ENCODE assay signal across 10 cellular contexts in the genomic region with DNA sequence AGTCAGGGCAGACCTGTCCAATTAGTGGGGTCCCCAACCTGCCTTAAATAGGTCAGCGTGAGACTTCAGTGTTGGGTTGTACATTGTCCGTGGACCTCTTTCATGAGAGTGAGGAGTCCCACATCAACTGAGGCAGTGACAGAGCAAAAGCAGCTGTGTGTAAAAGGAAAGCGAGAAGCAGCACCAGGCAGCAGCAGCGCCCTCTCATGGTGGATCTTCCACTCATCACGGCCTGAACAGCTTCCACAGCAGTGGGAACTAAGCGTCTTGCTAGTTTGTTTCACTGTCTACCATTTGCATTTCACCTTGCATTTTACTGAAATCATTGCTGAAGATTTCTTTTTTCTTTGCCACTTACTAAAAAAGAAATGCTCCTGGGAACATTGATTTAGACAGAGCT.
DNase-seq lines count a peak whose midpoint lies in the region; ATAC-seq, FAIRE-seq and TF ChIP-seq lines count a peak whose summit lies in the region.
"Had no signal": no experiment of that assay in that cellular context is flagged by ENCODE, and none has a peak within 500 bp of the region (broad histone marks: within the 10 kb centered on the region; RNA-seq: fewer than 3 reads in every experiment).

No MANE protein-coding gene starts in this region.

- H3K18ac ChIP-seq in trophoblast cell (ENCODE audit: low read length), result no peak overlapping the region

- DNase-seq in DMS 273 (lab: John Stamatoyannopoulos, UW; ENCODE audit: unreplicated experiment), result peak; percentile 12
- DNase-seq in DMS 273 treated with DMSO at 0.1 percent for 48 hours (lab: John Stamatoyannopoulos, UW), result no peak
- DNase-seq in HK-2 (ENCODE audit: unreplicated experiment), result peak; percentile 1
- peak in 3 of 4 experiments; percentile 8 to 38 (median 9) for DNase-seq in K562 (ENCODE audit: extremely low read depth in 1 of 4, low spot score in 3 of 4)
- peak; percentile 15 to 60 for DNase-seq in trophoblast cell
- no peak for DNase-seq in NOMO-1 (lab: John Stamatoyannopoulos, UW; ENCODE audit: unreplicated experiment in 2 of 2)
- DNase-seq: activated T-cell treated with anti-CD3 and anti-CD28 coated beads for 4 hours had no signal

- H3K36me3 ChIP-seq in K562 (ENCODE audit: control insufficient read depth, insufficient read depth, low read length) (no peaks in the 10 kb centered on the region), trophoblast cell (ENCODE audit: control insufficient read depth in 1 of 2, insufficient read depth in 2 of 2, low read length in 2 of 2) (no peaks in the 10 kb centered on the region)

- FAIRE-seq in K562 (lab: Jason Lieb, UNC), result peak; percentile 44
- FAIRE-seq: pancreas had no signal

- TF ChIP-seq EP300 in K562 (IDR thresholded peaks at IDR 0.05; ENCODE audit: low read length), result no peak

- no peak overlapping the region for H2BK5ac ChIP-seq in trophoblast cell (ENCODE audit: low read depth, low read length, poor library complexity)

- H3K27me3 ChIP-seq in K562 (ENCODE audit: control insufficient read depth in 2 of 2, insufficient read depth in 2 of 2, low read length in 2 of 2) (no peaks in the 10 kb centered on the region), trophoblast cell (ENCODE audit: insufficient read depth, low read length) (no peaks in the 10 kb centered on the region)
- H3K27me3 ChIP-seq: pancreas had no signal

- no peak overlapping the region for H4K91ac ChIP-seq in trophoblast cell (ENCODE audit: low read depth, low read length)

- no peaks in the 10 kb centered on the region for H4K20me1 ChIP-seq in K562 (replicated peaks; ENCODE audit: control insufficient read depth, insufficient read depth, low read length)

- POLR2A ChIA-PET in K562 (lab: Yijun Ruan, JAX), result interaction anchor here (0.6 kb wide), 1 partner anchor 10 kb away, joined by 3 read pairs; no protein-coding TSS in a partner anchor

- H3K9me3 ChIP-seq in K562 (replicated peaks; ENCODE audit: control insufficient read depth, insufficient read depth, low read depth, low read length), result no peaks in the 10 kb centered on the region
- H3K9me3 ChIP-seq in trophoblast cell (ENCODE audit: insufficient read depth, low read depth, low read length), result no peaks in the 10 kb centered on the region
- H3K9me3 ChIP-seq: pancreas had no signal

- H3K4ac ChIP-seq in trophoblast cell (ENCODE audit: low read depth, low read length), result no peak overlapping the region

- no peaks in the 10 kb centered on the region for H3K79me2 ChIP-seq in K562 (ENCODE audit: control insufficient read depth, insufficient read depth, low read length)
- H3K79me2 ChIP-seq in trophoblast cell (ENCODE audit: control insufficient read depth, insufficient read depth, low read length, poor library complexity), result no peaks in the 10 kb centered on the region

- H4K12ac ChIP-seq in trophoblast cell (ENCODE audit: low read depth, low read length), result no peak overlapping the region

- H3K4me1 ChIP-seq in K562 (replicated peaks in 1 of 2; ENCODE audit: control insufficient read depth in 2 of 2, insufficient read depth in 2 of 2, low read length in 2 of 2) (no peaks in the 10 kb centered on the region), trophoblast cell (ENCODE audit: control insufficient read depth in 1 of 2, insufficient read depth in 2 of 2, low read length in 2 of 2) (no peaks in the 10 kb centered on the region)
- H3K4me1 ChIP-seq: pancreas had no signal

- no peak overlapping the region for H3K4me3 ChIP-seq in K562
- H3K4me3 ChIP-seq in trophoblast cell (ENCODE audit: low read depth, low read length), result no peak overlapping the region
- H3K4me3 ChIP-seq: pancreas had no signal

- H2BK120ac ChIP-seq in trophoblast cell (ENCODE audit: insufficient read depth, low read length, poor library complexity), result no peak overlapping the region

- H2AFZ ChIP-seq in K562 (ENCODE audit: low read depth, low read length), result no peak overlapping the region
- H2AFZ ChIP-seq in trophoblast cell (ENCODE audit: insufficient read depth, low read length, poor library complexity), result no peak overlapping the region

- ATAC-seq in K562 (no peak), HG03439 (IDR thresholded peaks at IDR 0.05; ENCODE audit: unreplicated experiment) (no peak), GM21526 (IDR thresholded peaks at IDR 0.05; ENCODE audit: low FRiP score, unreplicated experiment) (no peak)

- peak; percentile 11 to 51 (median 14); a peak in 3 of 6 replicates for TF ChIP-seq CTCF in K562 (IDR thresholded peaks at IDR 0.05 in 2 of 3, conservative IDR thresholded peaks at IDR 0.05 in 1 of 3; ENCODE audit: insufficient read depth in 2 of 3, low read depth in 1 of 3, low read length in 3 of 3)

- H3K9ac ChIP-seq in K562 (ENCODE audit: insufficient read depth in 1 of 2, low read depth in 2 of 2, low read length in 2 of 2) (no peak overlapping the region), trophoblast cell (ENCODE audit: low read length) (no peak overlapping the region)

- H3K79me1 ChIP-seq in trophoblast cell (ENCODE audit: low read length), result no peaks in the 10 kb centered on the region

- H3K27ac ChIP-seq in K562 (ENCODE audit: extremely low read depth, low read depth, low read length), result no peak overlapping the region
- no peak overlapping the region for H3K27ac ChIP-seq in trophoblast cell (ENCODE audit: low read depth, low read length)
- H3K27ac ChIP-seq: pancreas had no signal

- TF ChIP-seq RAD21 in K562 (CRISPR knock-in tag; conservative IDR thresholded peaks at IDR 0.05 in 1 of 2, IDR thresholded peaks at IDR 0.05 in 1 of 2), result peak in 1 of 2 experiments; percentile 38; a peak in 1 of 4 replicates

- intact Hi-C loops in K562 (cut with micrococcal nuclease), result no loop called here

- no peak overlapping the region for H3K14ac ChIP-seq in trophoblast cell (ENCODE audit: low read length)

- no peak overlapping the region for H3K4me2 ChIP-seq in K562 (ENCODE audit: insufficient read depth, low read length)
- no peak overlapping the region for H3K4me2 ChIP-seq in trophoblast cell (ENCODE audit: low read length)

- no peaks in the 10 kb centered on the region for H3K9me1 ChIP-seq in K562 (ENCODE audit: control insufficient read depth, insufficient read depth, low read length)

- no peak overlapping the region for H2AK5ac ChIP-seq in trophoblast cell (ENCODE audit: low read length)

- no TSS peak for BruUV-seq in K562 (replicated peaks; lab: Mats Ljungman, UMichigan)

- CTCF ChIA-PET in K562 (lab: Yijun Ruan, JAX; ENCODE audit: low intra/inter-chr PET ratio), result no interaction called here

- in situ Hi-C loops in K562 (cut with MboI), result no loop called here

- 2% methylated on average over 6 of the region's 6 CpGs for WGBS in K562 (ENCODE audit: insufficient coverage, low coverage, missing lambda C conversion rate)
- no CpG with 5 or more reads among the region's 6 CpGs for WGBS in trophoblast cell (ENCODE audit: extremely low coverage, insufficient coverage, insufficient read length)

- H2BK12ac ChIP-seq in trophoblast cell (ENCODE audit: low read length), result no peak overlapping the region

- H3K23ac ChIP-seq in trophoblast cell (ENCODE audit: low read length), result no peak overlapping the region

- no peak overlapping the region for H4K8ac ChIP-seq in trophoblast cell (ENCODE audit: low read depth, low read length)

- TF ChIP-seq POLR2A in K562 (conservative IDR thresholded peaks at IDR 0.05), result no peak

TF ChIP-seq in K562, 482 proteins besides CTCF, POLR2A, EP300 and RAD21 (continues in another document):
- TF ChIP-seq, protein P1, sequence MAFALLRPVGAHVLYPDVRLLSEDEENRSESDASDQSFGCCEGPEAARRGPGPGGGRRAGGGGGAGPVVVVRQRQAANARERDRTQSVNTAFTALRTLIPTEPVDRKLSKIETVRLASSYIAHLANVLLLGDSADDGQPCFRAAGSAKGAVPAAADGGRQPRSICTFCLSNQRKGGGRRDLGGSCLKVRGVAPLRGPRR (CRISPR knock-in tag; IDR thresholded peaks at IDR 0.05), result no peak
- no peak for TF ChIP-seq ZFX (CRISPR knock-in tag; IDR thresholded peaks at IDR 0.05)
- TF ChIP-seq MTF1 (CRISPR knock-in tag; IDR thresholded peaks at IDR 0.05; ENCODE audit: borderline replicate concordance), result no peak
- TF ChIP-seq ZC3H11A (IDR thresholded peaks at IDR 0.05; ENCODE audit: low read depth, low read length), result no peak
- TF ChIP-seq MCM2 (IDR thresholded peaks at IDR 0.05; ENCODE audit: low read depth), result no peak
- TF ChIP-seq, protein P2, sequence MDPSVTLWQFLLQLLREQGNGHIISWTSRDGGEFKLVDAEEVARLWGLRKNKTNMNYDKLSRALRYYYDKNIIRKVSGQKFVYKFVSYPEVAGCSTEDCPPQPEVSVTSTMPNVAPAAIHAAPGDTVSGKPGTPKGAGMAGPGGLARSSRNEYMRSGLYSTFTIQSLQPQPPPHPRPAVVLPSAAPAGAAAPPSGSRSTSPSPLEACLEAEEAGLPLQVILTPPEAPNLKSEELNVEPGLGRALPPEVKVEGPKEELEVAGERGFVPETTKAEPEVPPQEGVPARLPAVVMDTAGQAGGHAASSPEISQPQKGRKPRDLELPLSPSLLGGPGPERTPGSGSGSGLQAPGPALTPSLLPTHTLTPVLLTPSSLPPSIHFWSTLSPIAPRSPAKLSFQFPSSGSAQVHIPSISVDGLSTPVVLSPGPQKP (CRISPR knock-in tag; IDR thresholded peaks at IDR 0.05), result no peak
- no peak for TF ChIP-seq HOXB6 (CRISPR knock-in tag; IDR thresholded peaks at IDR 0.05; ENCODE audit: borderline replicate concordance)
- TF ChIP-seq ZNF583 (CRISPR knock-in tag; IDR thresholded peaks at IDR 0.05), result no peak
- no peak for TF ChIP-seq ZNF699 (CRISPR knock-in tag; IDR thresholded peaks at IDR 0.05; ENCODE audit: insufficient replicate concordance)
- no peak for TF ChIP-seq SMAD4 (CRISPR knock-in tag; conservative IDR thresholded peaks at IDR 0.05)

Comparison
In these comparisons a context has a peak if more than half of its experiments do, and no peak if none do; other contexts are left out.
1. DNase-seq: peak in DMS 273 (single experiment), HK-2 (single experiment), K562 (3 of 4) and trophoblast cell (2 of 2); none in DMS 273 treated with DMSO at 0.1 percent for 48 hours (single experiment) and NOMO-1 (0 of 2).